31 cellular contexts compared by ENCODE assay signal in the genomic region with DNA sequence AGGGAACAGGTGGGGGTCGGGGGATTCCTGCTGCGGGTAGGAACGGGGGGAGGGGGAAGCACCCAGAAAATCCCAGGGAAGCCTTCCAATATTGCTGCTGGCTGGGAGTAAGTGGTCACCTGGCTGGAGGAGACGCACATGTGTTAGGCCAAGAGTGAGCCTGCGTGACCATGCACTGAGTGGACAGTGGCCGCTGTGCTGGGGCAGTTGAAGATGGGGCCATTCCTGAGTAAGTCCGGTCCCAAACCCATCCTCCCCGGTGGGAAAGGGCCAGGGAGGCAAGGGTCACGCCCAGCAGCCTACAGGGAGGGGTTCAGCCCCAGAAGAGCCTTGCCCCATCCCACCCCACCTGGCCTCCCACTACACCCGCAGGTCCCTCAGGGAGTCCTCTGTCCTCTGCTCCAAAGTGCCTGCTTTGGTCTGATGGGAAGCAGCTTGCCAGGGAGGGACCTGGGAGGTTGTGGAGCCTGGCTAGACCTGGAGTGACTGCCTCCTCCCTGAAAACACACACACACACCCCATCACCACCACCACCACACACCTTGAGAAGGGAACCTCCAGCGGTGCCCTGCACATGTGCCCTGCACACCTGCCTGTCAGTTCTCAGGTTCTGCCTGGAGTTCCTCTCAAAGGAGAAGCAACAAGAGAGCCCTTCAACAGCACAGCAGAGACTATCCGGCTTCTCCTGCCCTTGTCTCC. TPM values are rescaled to one million over a fixed set of nuclear protein-coding genes. Genes with fewer than 3 reads are reported as not detected.
A peak's percentile ranks its signal among the peaks of the same experiment; 100 is the strongest.
DNase-seq lines count a peak whose midpoint lies in the region; ATAC-seq, FAIRE-seq and TF ChIP-seq lines count a peak whose summit lies in the region.
"Had no signal": no experiment of that assay in that cellular context is flagged by ENCODE, and none has a peak within 500 bp of the region (broad histone marks: within the 10 kb centered on the region; RNA-seq: fewer than 3 reads in every experiment).

No MANE protein-coding gene starts in this region.

- H2BK120ac ChIP-seq in neuronal stem cell (ENCODE audit: low read depth, low read length), result peak overlapping the region; percentile 17

- TF ChIP-seq CTCF in GM23338 (conservative IDR thresholded peaks at IDR 0.05; ENCODE audit: low read depth in 2 of 2) (no peak), astrocyte (IDR thresholded peaks at IDR 0.05; ENCODE audit: insufficient read depth, low read depth, low read length) (no peak), mucosa of descending colon (IDR thresholded peaks at IDR 0.05) (no peak)

- H3K4me1 Mint-ChIP-seq in GM23338 (peaks cover 54% of the 10 kb centered on the region), astrocyte (ENCODE audit: low read depth, unreplicated experiment) (peaks cover 24% of the 10 kb centered on the region)
- H3K4me1 Mint-ChIP-seq in effector memory CD8-positive, alpha-beta T cell (ENCODE audit: low read depth in 2 of 2), result peaks cover 3 to 4% of the 10 kb centered on the region in 2 donors

- no peaks in the 10 kb centered on the region for H3F3A ChIP-seq in GM23338 (replicated peaks; ENCODE audit: low read depth)

- peak overlapping the region; percentile 86 for H2AK5ac ChIP-seq in neuronal stem cell (ENCODE audit: low read depth, low read length)

- H3K36me3 ChIP-seq in GM23338 (ENCODE audit: insufficient read depth) (no peaks in the 10 kb centered on the region), KOPT-K1 (ENCODE audit: insufficient read depth, low read length) (no peaks in the 10 kb centered on the region), astrocyte (ENCODE audit: insufficient read depth, low read length) (no peaks in the 10 kb centered on the region), neuronal stem cell (replicated peaks in 1 of 2; ENCODE audit: control insufficient read depth in 2 of 2, insufficient read depth in 2 of 2, low read length in 2 of 2) (no peaks in the 10 kb centered on the region), mucosa of descending colon (ENCODE audit: low read depth) (no peaks in the 10 kb centered on the region)
- H3K36me3 ChIP-seq: ascending aorta, colonic mucosa, thyroid gland, uterus had no signal

- H3K27ac Mint-ChIP-seq in GM23338, result no peak overlapping the region
- H3K27ac Mint-ChIP-seq in astrocyte (ENCODE audit: unreplicated experiment), result peak overlapping the region; percentile 53
- no peak overlapping the region for H3K27ac Mint-ChIP-seq in effector memory CD8-positive, alpha-beta T cell
- H3K27ac Mint-ChIP-seq: activated naive CD8-positive, alpha-beta T cell treated with anti-CD3 and anti-CD28 coated beads, Interleukin-2, amount 10 ng/mL, durations not matched to agents 7 days and 5 days; activated T-cell treated with anti-CD3 and anti-CD28 coated beads, Interleukin-2, amount 50 U/mL, for 24 hours; progenitor cell of endocrine pancreas had no signal

- no peak overlapping the region for H3K4ac ChIP-seq in neuronal stem cell (ENCODE audit: low read length)

- peak overlapping the region; percentile 85 for H2BK15ac ChIP-seq in neuronal stem cell (ENCODE audit: low read length)

- WGBS in neuronal stem cell (ENCODE audit: extremely low coverage in 2 of 2, insufficient read length in 2 of 2, insufficient replicate concordance in 1 of 2), 2 donors, result no CpG with 5 or more reads among the region's 12 CpGs

- peak overlapping the region; percentile 92 for H3K18ac ChIP-seq in neuronal stem cell (ENCODE audit: low read length)

- DNase-seq in GM23338 (ENCODE audit: low spot score) (no peak), astrocyte (ENCODE audit: low read depth) (no peak), neuronal stem cell (ENCODE audit: low spot score) (no peak), mucosa of descending colon (no peak), HuH-7 (ENCODE audit: low spot score) (no peak)
- no peak for DNase-seq in effector memory CD8-positive, alpha-beta T cell
- DNase-seq: ACHN; activated CD4-positive, alpha-beta T cell treated with anti-CD3 and anti-CD28 coated beads, Interleukin-2, amount 50 U/mL, for 1 hour; activated CD4-positive, CD25-positive, alpha-beta regulatory T cell; activated gamma-delta T cell; activated naive CD8-positive, alpha-beta T cell treated with anti-CD3 and anti-CD28 coated beads, Interleukin-2, amount 10 ng/mL, durations not matched to agents 7 days and 5 days; activated T-cell treated with anti-CD3 and anti-CD28 coated beads, Interleukin-2, amount 50 U/mL, for 24 hours; colonic mucosa; effector CD4-positive, alpha-beta T cell; NCI-H1048; stimulated activated CD4-positive, alpha-beta T cell treated with anti-CD3 and anti-CD28 coated beads, Interleukin-12 subunit alpha, Interleukin-12 subunit beta, amount 100 ng/mL, for 4 hours; thyroid gland; uterus had no signal

- H3K4me3 ChIP-seq in GM23338 (peak overlapping the region; percentile 54; the same call in 1 of the 2 replicates), astrocyte (ENCODE audit: insufficient read depth, low read depth, low read length) (no peak overlapping the region), neuronal stem cell (ENCODE audit: low read length in 2 of 2) (peak overlapping the region in 1 of 2 donors; percentile 33), mucosa of descending colon (no peak overlapping the region)
- H3K4me3 ChIP-seq: ascending aorta, colonic mucosa, GM12878, thyroid gland, uterus had no signal

- no peaks in the 10 kb centered on the region; the same call in 2 of the 3 replicates for H3K9me3 Mint-ChIP-seq in GM23338
- H3K9me3 Mint-ChIP-seq in astrocyte (ENCODE audit: unreplicated experiment), result no peaks in the 10 kb centered on the region
- no peaks in the 10 kb centered on the region for H3K9me3 Mint-ChIP-seq in effector memory CD8-positive, alpha-beta T cell
- H3K9me3 Mint-ChIP-seq: activated naive CD8-positive, alpha-beta T cell treated with anti-CD3 and anti-CD28 coated beads, Interleukin-2, amount 10 ng/mL, durations not matched to agents 7 days and 5 days had no signal

- no peak overlapping the region for H4K8ac ChIP-seq in neuronal stem cell (ENCODE audit: low read depth, low read length)

- peaks cover 1% of the 10 kb centered on the region for H3K79me1 ChIP-seq in neuronal stem cell (ENCODE audit: low read depth, low read length)

- H2BK12ac ChIP-seq in neuronal stem cell (ENCODE audit: low read length), result no peak overlapping the region

- H3K27ac ChIP-seq in GM23338 (ENCODE audit: low read depth) (no peak overlapping the region), KOPT-K1 (ENCODE audit: low read depth, low read length, poor library complexity, severe bottlenecking) (peak overlapping the region; percentile 14), astrocyte (ENCODE audit: low read depth, low read length) (no peak overlapping the region), neuronal stem cell (replicated peaks; ENCODE audit: low read length) (no peak overlapping the region)
- H3K27ac ChIP-seq: ascending aorta, colonic mucosa, epithelial cell of prostate, RWPE1, thyroid gland, uterus had no signal

- no peaks in the 10 kb centered on the region for H3K79me2 ChIP-seq in GM23338 (replicated peaks; ENCODE audit: insufficient read depth)
- no peaks in the 10 kb centered on the region for H3K79me2 ChIP-seq in astrocyte (ENCODE audit: insufficient read depth, low read length)

- H2AFZ ChIP-seq in GM23338, result no peak overlapping the region
- no peak overlapping the region for H2AFZ ChIP-seq in astrocyte (ENCODE audit: low read depth, low read length)
- no peak overlapping the region for H2AFZ ChIP-seq in neuronal stem cell (ENCODE audit: low read length)

- no peak for FAIRE-seq in astrocyte (lab: Jason Lieb, UNC)
- FAIRE-seq: GM12878, islet of Langerhans had no signal

- H4K20me1 ChIP-seq in GM23338 (replicated peaks; ENCODE audit: insufficient read depth) (no peaks in the 10 kb centered on the region), astrocyte (ENCODE audit: insufficient read depth, low read length) (no peaks in the 10 kb centered on the region)

- H3K4me2 ChIP-seq in GM23338 (peak overlapping the region; percentile 80), astrocyte (ENCODE audit: low read length) (no peak overlapping the region), neuronal stem cell (ENCODE audit: insufficient read depth, low read length, poor library complexity, severe bottlenecking) (no peak overlapping the region)

- H3K9ac ChIP-seq in astrocyte (ENCODE audit: low read length) (no peak overlapping the region), neuronal stem cell (ENCODE audit: low read depth, low read length, poor library complexity) (no peak overlapping the region)

- intact Hi-C loops in mucosa of descending colon (cut with DNase I, micrococcal nuclease), result no loop called here

- H4K91ac ChIP-seq in neuronal stem cell (ENCODE audit: low read depth, low read length, poor library complexity), result no peak overlapping the region

- H3K27me3 Mint-ChIP-seq in GM23338 (ENCODE audit: insufficient read depth, low read depth, poor library complexity) (peaks cover 16% of the 10 kb centered on the region), astrocyte (ENCODE audit: low read depth, unreplicated experiment) (no peaks in the 10 kb centered on the region)
- H3K27me3 Mint-ChIP-seq in effector memory CD8-positive, alpha-beta T cell, result peaks cover 21 to 77% of the 10 kb centered on the region in 2 donors

- H2BK5ac ChIP-seq in neuronal stem cell (ENCODE audit: low read length), result peak overlapping the region; percentile 53

- H3K9me2 ChIP-seq in GM23338 (ENCODE audit: insufficient read depth), result no peaks in the 10 kb centered on the region

- H3K4me1 ChIP-seq in GM23338 (ENCODE audit: insufficient read depth) (peaks cover 32% of the 10 kb centered on the region; the same call in 1 of the 2 replicates), astrocyte (ENCODE audit: insufficient read depth, low read length) (peaks cover 5% of the 10 kb centered on the region), neuronal stem cell (ENCODE audit: control insufficient read depth in 2 of 2, insufficient read depth in 1 of 2, low read depth in 1 of 2, low read length in 2 of 2) (peaks cover 34 to 68% of the 10 kb centered on the region in 2 donors), mucosa of descending colon (ENCODE audit: low read depth) (no peaks in the 10 kb centered on the region)
- H3K4me1 ChIP-seq: ascending aorta, colonic mucosa, thyroid gland, uterus had no signal

- peak overlapping the region; percentile 28; the same call in 2 of the 3 replicates for H3K4me3 Mint-ChIP-seq in GM23338
- peak overlapping the region; percentile 40 for H3K4me3 Mint-ChIP-seq in astrocyte (ENCODE audit: unreplicated experiment)
- no peak overlapping the region for H3K4me3 Mint-ChIP-seq in effector memory CD8-positive, alpha-beta T cell
- H3K4me3 Mint-ChIP-seq: activated naive CD8-positive, alpha-beta T cell treated with anti-CD3 and anti-CD28 coated beads, Interleukin-2, amount 10 ng/mL, durations not matched to agents 7 days and 5 days had no signal

- ATAC-seq in GM23338, result no peak
- no peak for ATAC-seq in effector memory CD8-positive, alpha-beta T cell (replicated peaks)
- no peak for ATAC-seq in mucosa of descending colon
- ATAC-seq: HCT116, left lobe of liver had no signal

- H3K27me3 ChIP-seq in GM23338 (ENCODE audit: insufficient read depth) (no peaks in the 10 kb centered on the region), astrocyte (ENCODE audit: insufficient read depth, low read length) (peaks cover 8% of the 10 kb centered on the region), neuronal stem cell (ENCODE audit: control insufficient read depth in 3 of 3, insufficient read depth in 3 of 3, low read depth in 1 of 3, low read length in 3 of 3) (peaks cover 0 to 27% (median 8%) of the 10 kb centered on the region in 3 experiments)

- no peaks in the 10 kb centered on the region for H3K9me3 ChIP-seq in KOPT-K1 (ENCODE audit: insufficient read depth, low read length, poor library complexity, severe bottlenecking)
- no peaks in the 10 kb centered on the region for H3K9me3 ChIP-seq in astrocyte (ENCODE audit: insufficient read depth, low read depth, low read length)
- no peaks in the 10 kb centered on the region for H3K9me3 ChIP-seq in neuronal stem cell (replicated peaks in 1 of 2; ENCODE audit: control insufficient read depth in 2 of 2, insufficient read depth in 1 of 2, low read depth in 1 of 2, low read length in 2 of 2)
- no peaks in the 10 kb centered on the region for H3K9me3 ChIP-seq in mucosa of descending colon
- H3K9me3 ChIP-seq: ascending aorta, colonic mucosa, thyroid gland, uterus had no signal

- H3K23ac ChIP-seq in neuronal stem cell (ENCODE audit: low read depth, low read length, poor library complexity), result no peak overlapping the region

- H3K14ac ChIP-seq in neuronal stem cell (ENCODE audit: low read length), result no peak overlapping the region

- H3K36me3 Mint-ChIP-seq in GM23338 (ENCODE audit: low read depth) (no peaks in the 10 kb centered on the region; the same call in 2 of the 3 replicates), astrocyte (ENCODE audit: low read depth, unreplicated experiment) (no peaks in the 10 kb centered on the region)
- peaks cover 13% of the 10 kb centered on the region for H3K36me3 Mint-ChIP-seq in effector memory CD8-positive, alpha-beta T cell (ENCODE audit: insufficient read depth)
- H3K36me3 Mint-ChIP-seq: activated naive CD8-positive, alpha-beta T cell treated with anti-CD3 and anti-CD28 coated beads, Interleukin-2, amount 10 ng/mL, durations not matched to agents 7 days and 5 days had no signal

RNA-seq across cellular contexts. Expression of a gene that starts 6.1 kb away (rescaled TPM):
- 27.6 and 29.2 TPM in 2 replicates for total RNA-seq in GM23338 (2014; rRNA removed; shearing (Covaris generic))
- 7.4 and 7.8 TPM in 2 replicates for polyA plus RNA-seq in GM23338 (2016; fragmentation: Nextera tagmentation; extraction: Ambion mirVana)
- total RNA-seq in astrocyte, result 347 and 353 TPM in 2 replicates
- 1.6 TPM for polyA plus RNA-seq in neuronal stem cell (2013, experiment 1 of 2)
- 1.7 TPM for polyA plus RNA-seq in neuronal stem cell (2013, experiment 2 of 2)
- 10 to 100 TPM in 1 of 3 donors, 1 to 10 TPM in 2; 3.0 to 66.9 (median 7.0) TPM for total RNA-seq in mucosa of descending colon
- total RNA-seq: OCI-LY7 had no signal

RNA-seq across cellular contexts. Expression of a gene that starts 24.6 kb away (rescaled TPM):
- total RNA-seq in GM23338 (2014; rRNA removed; shearing (Covaris generic)), result not detected in 2 replicates
- polyA plus RNA-seq in GM23338 (2016; fragmentation: Nextera tagmentation; extraction: Ambion mirVana), result not detected in 2 replicates
- total RNA-seq in astrocyte, result not detected in 2 replicates
- not detected for polyA plus RNA-seq in neuronal stem cell (2013, experiment 1 of 2)
- polyA plus RNA-seq in neuronal stem cell (2013, experiment 2 of 2), result not detected
- total RNA-seq in mucosa of descending colon, result under 1 TPM; 0.43 to 0.78 (median 0.54) TPM
- total RNA-seq: activated naive CD8-positive, alpha-beta T cell treated with anti-CD3 and anti-CD28 coated beads, Interleukin-2, amount 10 ng/mL, durations not matched to agents 7 days and 5 days; glomerular endothelial cell; GM12878; left lobe of liver; progenitor cell of endocrine pancreas; T-helper 1 cell treated with Interleukin-12 subunit alpha and Interleukin-12 subunit beta and Interleukin-4 antibody, amounts not matched to agents 30 ng/mL and 1 ng/mL, for 36 hours had no signal
- polyA plus RNA-seq: BJ had no signal

RNA-seq across cellular contexts. Expression of a gene that starts 46.2 kb away (rescaled TPM):
- total RNA-seq in GM23338 (2014; rRNA removed; shearing (Covaris generic)), result 57.8 and 59.5 TPM in 2 replicates
- 21.2 and 21.5 TPM in 2 replicates for polyA plus RNA-seq in GM23338 (2016; fragmentation: Nextera tagmentation; extraction: Ambion mirVana)
- total RNA-seq in astrocyte, result 3.9 and 4.3 TPM in 2 replicates
- polyA plus RNA-seq in neuronal stem cell (2013, experiment 1 of 2), result 5.4 TPM
- 4.9 TPM for polyA plus RNA-seq in neuronal stem cell (2013, experiment 2 of 2)
- 10 to 100 TPM; 35.0 to 47.8 (median 36.7) TPM for total RNA-seq in mucosa of descending colon

RNA-seq across cellular contexts. Expression of a gene that starts 49.5 kb away (rescaled TPM):
- total RNA-seq in GM23338 (2014; rRNA removed; shearing (Covaris generic)), result 194 and 230 TPM in 2 replicates
- 30.5 and 34.5 TPM in 2 replicates for polyA plus RNA-seq in GM23338 (2016; fragmentation: Nextera tagmentation; extraction: Ambion mirVana)
- total RNA-seq in astrocyte (9.9 and 13.1 TPM in 2 replicates), mucosa of descending colon (10 to 100 TPM in 1 of 3 donors, 1 to 10 TPM in 2; 1.5 to 24.2 (median 2.8) TPM)
- 13.1 TPM for polyA plus RNA-seq in neuronal stem cell (2013, experiment 1 of 2)
- 12.8 TPM for polyA plus RNA-seq in neuronal stem cell (2013, experiment 2 of 2)
- total RNA-seq: OCI-LY7 had no signal

RNA-seq across cellular contexts. Expression of a gene that starts 54.9 kb away (rescaled TPM):
- 112 and 136 TPM in 2 replicates for total RNA-seq in GM23338 (2014; rRNA removed; shearing (Covaris generic))
- 140 and 145 TPM in 2 replicates for polyA plus RNA-seq in GM23338 (2016; fragmentation: Nextera tagmentation; extraction: Ambion mirVana)
- total RNA-seq in astrocyte (134 and 144 TPM in 2 replicates), mucosa of descending colon (10 to 100 TPM; 52.2 to 72.3 (median 68.9) TPM)
- polyA plus RNA-seq in neuronal stem cell (2013, experiment 1 of 2), result 94.9 TPM
- polyA plus RNA-seq in neuronal stem cell (2013, experiment 2 of 2), result 91.4 TPM

Comparison
In these comparisons a context has a peak if more than half of its experiments do, and no peak if none do; other contexts are left out.
1. H3K4me3 Mint-ChIP-seq: peak in GM23338 (single experiment) and astrocyte (single experiment); none in effector memory CD8-positive, alpha-beta T cell (0 of 2).